ENCODE assay signal across 26 cellular contexts in the genomic region with DNA sequence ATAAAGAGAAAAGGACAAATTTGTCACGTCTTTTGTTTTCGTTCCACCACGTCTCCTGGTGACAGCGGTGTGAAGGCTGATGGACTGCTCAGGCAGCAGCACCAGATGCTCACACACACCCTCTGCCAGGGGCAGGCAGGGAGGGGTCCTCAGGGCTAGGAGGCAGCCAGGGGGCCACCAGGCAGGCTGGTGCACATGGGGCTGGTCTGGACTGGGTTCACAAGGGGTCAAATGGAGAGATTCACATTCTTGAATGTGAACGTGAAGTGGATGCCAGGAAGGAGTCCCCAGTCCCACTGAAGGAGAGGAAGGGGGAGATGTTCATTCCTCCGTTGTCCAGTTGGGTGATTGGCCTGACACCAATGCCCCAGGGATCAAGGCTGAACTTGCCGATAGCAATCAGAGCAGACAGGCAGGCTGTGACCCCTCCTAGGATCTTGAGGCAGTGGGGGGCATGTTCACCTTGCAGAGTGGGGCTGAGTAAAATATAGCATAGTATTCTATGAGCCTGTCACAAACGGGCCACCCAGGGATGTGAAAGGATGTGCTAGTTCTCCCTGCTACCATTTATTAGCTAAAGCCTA.
"Had no signal": no experiment of that assay in that cellular context is flagged by ENCODE, and none has a peak within 500 bp of the region (broad histone marks: within the 10 kb centered on the region; RNA-seq: fewer than 3 reads in every experiment).

No MANE protein-coding gene starts in this region.

- H3K4me3 ChIP-seq: gastrocnemius medialis, hepatocyte, lung, ovary, prostate gland, suprapubic skin, tibial artery had no signal

- H3K4me2 ChIP-seq: hepatocyte had no signal

- H3K4me3 Mint-ChIP-seq: activated T-cell treated with anti-CD3 and anti-CD28 coated beads, Interleukin-2, amount 50 U/mL, for 24 hours; natural killer cell; T-helper 1 cell treated with Interleukin-12 subunit alpha and Interleukin-12 subunit beta and Interleukin-4 antibody, amounts not matched to agents 30 μg/mL and 1 μg/mL, for 36 hours had no signal

- H3K27ac Mint-ChIP-seq: activated T-cell treated with anti-CD3 and anti-CD28 coated beads, Interleukin-2, amount 50 U/mL, for 24 hours; natural killer cell; T-helper 1 cell treated with Interleukin-12 subunit alpha and Interleukin-12 subunit beta and Interleukin-4 antibody, amounts not matched to agents 30 μg/mL and 1 μg/mL, for 36 hours had no signal

- DNase-seq: activated CD4-positive, alpha-beta T cell treated with anti-CD3 and anti-CD28 coated beads for 48 hours; activated CD4-positive, alpha-beta T cell treated with anti-CD3 and anti-CD28 coated beads, Interleukin-2, amount 50 U/mL, for 48 hours; activated CD8-positive, alpha-beta memory T cell treated with anti-CD3 and anti-CD28 coated beads, Interleukin-2, amount 50 U/mL, for 48 hours; activated gamma-delta T cell treated with Interleukin-2 at 50 U/mL for 16 hours; activated naive CD4-positive, alpha-beta T cell treated with anti-CD3 and anti-CD28 coated beads, Interleukin-2, amount 50 U/mL, for 16 hours; activated T-cell treated with anti-CD3 and anti-CD28 coated beads, Interleukin-2, amount 50 U/mL, for 24 hours; amniotic stem cell; caudate nucleus; dermis blood vessel endothelial cell; effector CD8-positive, alpha-beta T cell; gastrocnemius medialis; mesendoderm; natural killer cell; ovary; stimulated activated CD4-positive, alpha-beta T cell treated with anti-CD3 and anti-CD28 coated beads, Interleukin-15, amount 100 ng/mL, for 24 hours; stimulated activated naive CD4-positive, alpha-beta T cell; T-helper 9 cell; tibial artery; WERI-Rb-1 had no signal

- H3K4me1 ChIP-seq: gastrocnemius medialis, prostate gland, suprapubic skin, tibial artery had no signal

- H3K36me3 ChIP-seq: gastrocnemius medialis, neutrophil, ovary, prostate gland, suprapubic skin, tibial artery, WERI-Rb-1 had no signal

- ATAC-seq: activated CD4-positive, CD25-positive, alpha-beta regulatory T cell treated with anti-CD3 and anti-CD28 coated beads, Interleukin-2, amount 50 U/mL, for 24 hours; gastrocnemius medialis; natural killer cell had no signal

- H3K4me1 Mint-ChIP-seq: natural killer cell had no signal

- H3K9me3 Mint-ChIP-seq: activated T-cell treated with anti-CD3 and anti-CD28 coated beads, Interleukin-2, amount 50 U/mL, for 24 hours; natural killer cell; T-helper 1 cell treated with Interleukin-12 subunit alpha and Interleukin-12 subunit beta and Interleukin-4 antibody, amounts not matched to agents 30 μg/mL and 1 μg/mL, for 36 hours had no signal

- H3K27me3 ChIP-seq: neutrophil, ovary, suprapubic skin had no signal

- H3K27ac ChIP-seq: gastrocnemius medialis, hepatocyte, neutrophil, ovary, prostate gland, suprapubic skin, tibial artery, WERI-Rb-1 had no signal

- H3K9me3 ChIP-seq: gastrocnemius medialis, neutrophil, ovary, prostate gland, suprapubic skin had no signal

- H3K79me2 ChIP-seq: hepatocyte had no signal

- H3K36me3 Mint-ChIP-seq: natural killer cell had no signal

- H2AFZ ChIP-seq: hepatocyte had no signal
